In genomic region chr5:107542428-107542827, GRCh38 we compare ENCODE assay signal across 1 cellular context.
TF ChIP-seq lines count a peak whose summit lies in the region.

No MANE protein-coding gene starts in this region.

TF ChIP-seq in HepG2, 621 proteins besides CTCF, POLR2A, EP300 and RAD21 (continued from another document):
- TF ChIP-seq EHMT2 (IDR thresholded peaks at IDR 0.05; ENCODE audit: borderline replicate concordance, low read depth, low read length) (no peak), ARID5B (CRISPR knock-in tag; IDR thresholded peaks at IDR 0.05) (0 out of 2 replicates have a peak, but pooled peaks have one; percentile 29), AKNA (CRISPR knock-in tag; IDR thresholded peaks at IDR 0.05; ENCODE audit: borderline replicate concordance) (no peak), SP5 (CRISPR knock-in tag; IDR thresholded peaks at IDR 0.05; ENCODE audit: borderline replicate concordance, low read depth) (peak; percentile 42; the same call in 1 of the 2 replicates), KIAA2018 (CRISPR knock-in tag; IDR thresholded peaks at IDR 0.05; ENCODE audit: borderline replicate concordance) (no peak)
